2 cellular contexts compared by ENCODE assay signal in genomic region chr10:101089520-101090299, GRCh38.
A peak's percentile ranks its signal among the peaks of the same experiment; 100 is the strongest.
TF ChIP-seq lines count a peak whose summit lies in the region.

No MANE protein-coding gene starts in this region.

TF ChIP-seq in HEK293T, 16 proteins besides CTCF, POLR2A, EP300 and RAD21 (continued from another document):
- TF ChIP-seq FOXA1 (IDR thresholded peaks at IDR 0.05) (no peak), ARNT (IDR thresholded peaks at IDR 0.05) (no peak), HDGF (IDR thresholded peaks at IDR 0.05; ENCODE audit: borderline replicate concordance) (no peak), PKNOX1 (IDR thresholded peaks at IDR 0.05) (peak; percentile 40; the same call in 1 of the 2 replicates)

TF ChIP-seq in H1, 55 proteins besides CTCF, POLR2A, EP300 and RAD21:
- TF ChIP-seq SIRT6 (IDR thresholded peaks at IDR 0.05; ENCODE audit: low read length), result no peak
- TF ChIP-seq JUN (IDR thresholded peaks at IDR 0.05; ENCODE audit: low read depth, low read length), result no peak
- TF ChIP-seq MAFK (IDR thresholded peaks at IDR 0.05; ENCODE audit: low read depth, low read length), result no peak
- no peak for TF ChIP-seq CEBPB (IDR thresholded peaks at IDR 0.05; ENCODE audit: low read depth, low read length)
- TF ChIP-seq JUND (IDR thresholded peaks at IDR 0.05; ENCODE audit: low read length), result no peak
- TF ChIP-seq SP1 (IDR thresholded peaks at IDR 0.05; ENCODE audit: low read depth, low read length), result no peak
- no peak for TF ChIP-seq POU5F1 (IDR thresholded peaks at IDR 0.05; ENCODE audit: low read depth, low read length)
- no peak for TF ChIP-seq SUZ12 (IDR thresholded peaks at IDR 0.05; ENCODE audit: low read length)
- TF ChIP-seq USF2 (IDR thresholded peaks at IDR 0.05; ENCODE audit: low read length), result no peak
- TF ChIP-seq SIN3A (conservative IDR thresholded peaks at IDR 0.05 in 1 of 2, IDR thresholded peaks at IDR 0.05 in 1 of 2; ENCODE audit: low read depth in 1 of 2, low read length in 2 of 2), result no peak
- TF ChIP-seq SP4 (IDR thresholded peaks at IDR 0.05; ENCODE audit: low read length), result no peak
